Comparison of ENCODE assay signal across 24 cellular contexts in genomic region chr20:20065366-20065765, GRCh38. TPM values are rescaled to one million over a fixed set of nuclear protein-coding genes. Genes with fewer than 3 reads are reported as not detected.
"Had no signal": no experiment of that assay in that cellular context is flagged by ENCODE, and none has a peak within 500 bp of the region (broad histone marks: within the 10 kb centered on the region; RNA-seq: fewer than 3 reads in every experiment).

No MANE protein-coding gene starts in this region.

- H3K4me1 ChIP-seq: esophagus squamous epithelium, foreskin keratinocyte, left ventricle myocardium inferior, testis, tibial nerve, upper lobe of right lung, vagina had no signal

- H3K4me3 ChIP-seq: esophagus squamous epithelium, hepatocyte, left ventricle myocardium inferior, lung, testis, tibial nerve, upper lobe of right lung, vagina had no signal

- H3K36me3 ChIP-seq: esophagus squamous epithelium, left ventricle myocardium inferior, tibial nerve, upper lobe of right lung, vagina had no signal

- FAIRE-seq: kidney had no signal

- DNase-seq: effector memory CD4-positive, alpha-beta T cell; esophagus squamous epithelium; foreskin keratinocyte; head of caudate nucleus; kidney; left cardiac atrium; left ventricle myocardium inferior; mesenchymal stem cell; midbrain; naive thymus-derived CD4-positive, alpha-beta T cell; posterior cingulate gyrus; stimulated activated CD4-positive, alpha-beta T cell treated with anti-CD3 and anti-CD28 coated beads, Interleukin-4, amount 100 ng/mL, for 1 hour; stimulated activated CD8-positive, alpha-beta memory T cell treated with anti-CD3 and anti-CD28 coated beads, Interleukin-4, amount 100 ng/mL, for 48 hours; stimulated activated naive B cell treated with anti-CD40 and anti-IgM and Interleukin-4, amounts not matched to agents 10 μg/mL and 1 μg/mL and 100 μg/mL, for 72 hours; stimulated activated naive CD8-positive, alpha-beta T cell treated with anti-CD3 and anti-CD28 coated beads, Interleukin-15, amount 100 ng/mL, for 72 hours; testis; upper lobe of right lung had no signal

- H2AFZ ChIP-seq: hepatocyte had no signal

- H3K27me3 ChIP-seq: testis, tibial nerve, upper lobe of right lung, vagina had no signal

- H3K27ac ChIP-seq: esophagus squamous epithelium, foreskin keratinocyte, hepatocyte, left ventricle myocardium inferior, testis, tibial nerve, upper lobe of right lung, vagina had no signal

- H3K79me2 ChIP-seq: hepatocyte had no signal

- H3K9me3 ChIP-seq: esophagus squamous epithelium, left ventricle myocardium inferior, testis, tibial nerve, upper lobe of right lung, vagina had no signal

- H3K4me2 ChIP-seq: hepatocyte had no signal

RNA-seq across cellular contexts. Expression of gene CFAP61, which starts 13.0 kb away (rescaled TPM):
- total RNA-seq: epithelial cell of proximal tubule; foreskin keratinocyte; naive thymus-derived CD4-positive, alpha-beta T cell; osteocyte; pulmonary artery endothelial cell; upper lobe of right lung had no signal
- polyA plus RNA-seq: foreskin keratinocyte; hepatocyte; naive thymus-derived CD4-positive, alpha-beta T cell had no signal
